ENCODE assay signal across 8 cellular contexts in genomic region chr2:199912553-199913114, GRCh38. TPM values are rescaled to one million over a fixed set of nuclear protein-coding genes. Genes with fewer than 3 reads are reported as not detected.
DNase-seq lines count a peak whose midpoint lies in the region; ATAC-seq and TF ChIP-seq lines count a peak whose summit lies in the region.
"Not testable (repeated sequence)": the region's sequence is repeated elsewhere in the genome, so short reads cannot be mapped to it uniquely, and the experiment has no call there.

No MANE protein-coding gene starts in this region.

- H3K4me3 Mint-ChIP-seq in GM23338 (peak overlapping the region; percentile 98), naive B cell (peak overlapping the region; percentile 21 to 98 (median 82))
- H3K4me3 Mint-ChIP-seq in activated T-cell treated with anti-CD3 and anti-CD28 coated beads, Interleukin-2, amount 50 U/mL, for 24 hours, result peak overlapping the region; percentile 94

- H3K4me2 ChIP-seq in GM23338 (peak overlapping the region; percentile 89), PC-3 (ENCODE audit: low read length) (peak overlapping the region; percentile 93), smooth muscle cell (peak overlapping the region; percentile 96)

- DNase-seq in A673 (ENCODE audit: low spot score); GM23338 (ENCODE audit: low spot score); PC-3; activated T-cell treated with anti-CD3 and anti-CD28 coated beads, Interleukin-2, amount 50 U/mL, for 24 hours; choroid plexus epithelial cell (ENCODE audit: low read depth); cardiac muscle cell (ENCODE audit: low read depth in 1 of 2, low spot score in 1 of 2); naive B cell; smooth muscle cell (lab: John Stamatoyannopoulos, UW; ENCODE audit: unreplicated experiment): not testable (repeated sequence)

- BruUV-seq in A673 (replicated peaks; lab: Mats Ljungman, UMichigan); PC-3 (replicated peaks; lab: Mats Ljungman, UMichigan): not testable (repeated sequence)

- H3K4me1 ChIP-seq in A673 (ENCODE audit: insufficient read depth, low read length, poor library complexity, severe bottlenecking); cardiac muscle cell (ENCODE audit: low read depth): not testable (repeated sequence)
- peaks cover 14% of the 10 kb centered on the region for H3K4me1 ChIP-seq in GM23338 (ENCODE audit: insufficient read depth)
- H3K4me1 ChIP-seq in PC-3 (ENCODE audit: insufficient read depth, low read length), result peaks cover 16% of the 10 kb centered on the region
- H3K4me1 ChIP-seq in smooth muscle cell (ENCODE audit: low read depth), result peaks cover 13% of the 10 kb centered on the region

- POLR2A ChIA-PET in A673 (lab: Charles Lee; ENCODE audit: low non-redundant PET); PC-3 (lab: Charles Lee; ENCODE audit: unreplicated experiment): not testable (repeated sequence)

- H3K9ac ChIP-seq in PC-3 (ENCODE audit: low read length) (peak overlapping the region; percentile 86), smooth muscle cell (ENCODE audit: low read depth) (peak overlapping the region; percentile 8)

- CTCF ChIA-PET in A673 (lab: Charles Lee), result interaction anchor here (0.6 kb wide), 1 partner anchor 248 kb away, joined by 3 read pairs; no protein-coding TSS in a partner anchor
- CTCF ChIA-PET in PC-3 (lab: Charles Lee), result not testable (repeated sequence)

- not testable (repeated sequence) for H3K27me3 ChIP-seq in A673 (replicated peaks; ENCODE audit: insufficient read depth, low read depth, low read length, poor library complexity); GM23338 (ENCODE audit: insufficient read depth); PC-3 (ENCODE audit: low read length); cardiac muscle cell; smooth muscle cell (ENCODE audit: low read depth)

- ATAC-seq in GM23338; PC-3; naive B cell (ENCODE audit: low read depth in 2 of 2): not testable (repeated sequence)

- peaks cover 22% of the 10 kb centered on the region for H3K9me3 Mint-ChIP-seq in GM23338
- H3K9me3 Mint-ChIP-seq in activated T-cell treated with anti-CD3 and anti-CD28 coated beads, Interleukin-2, amount 50 U/mL, for 24 hours, result peaks cover 12% of the 10 kb centered on the region
- H3K9me3 Mint-ChIP-seq in naive B cell, result not testable (repeated sequence)

- H3K79me2 ChIP-seq in GM23338 (replicated peaks; ENCODE audit: insufficient read depth) (peaks cover 61% of the 10 kb centered on the region), PC-3 (ENCODE audit: low read length) (peaks cover 60% of the 10 kb centered on the region), smooth muscle cell (ENCODE audit: low read depth) (peaks cover 57% of the 10 kb centered on the region)

- peaks cover 47% of the 10 kb centered on the region for H3K36me3 Mint-ChIP-seq in GM23338 (ENCODE audit: low read depth)
- H3K36me3 Mint-ChIP-seq in activated T-cell treated with anti-CD3 and anti-CD28 coated beads, Interleukin-2, amount 50 U/mL, for 24 hours (ENCODE audit: low read depth), result peaks cover 49% of the 10 kb centered on the region
- not testable (repeated sequence) for H3K36me3 Mint-ChIP-seq in naive B cell

- not testable (repeated sequence) for H3K9me2 ChIP-seq in GM23338 (ENCODE audit: insufficient read depth); PC-3 (replicated peaks; ENCODE audit: low read length)

- 94% methylated on average over 12 of the region's 12 CpGs for WGBS in smooth muscle cell (ENCODE audit: low lambda C conversion rate)

- H3K4me3 ChIP-seq in A673 (ENCODE audit: low read depth, low read length, poor library complexity, severe bottlenecking) (peak overlapping the region; percentile 90), GM23338 (peak overlapping the region; percentile 99), PC-3 (ENCODE audit: low read length) (peak overlapping the region; percentile 98), choroid plexus epithelial cell (ENCODE audit: low read depth, low read length) (peak overlapping the region; percentile 96), cardiac muscle cell (peak overlapping the region; percentile 76), smooth muscle cell (peak overlapping the region; percentile 76)

- not testable (repeated sequence) for H3K27ac ChIP-seq in A673 (ENCODE audit: low read depth, low read length, poor library complexity, severe bottlenecking); GM23338 (ENCODE audit: low read depth); PC-3 (ENCODE audit: low read length); smooth muscle cell (ENCODE audit: low read depth)
- peak overlapping the region; percentile 93 for H3K27ac ChIP-seq in cardiac muscle cell

- H3K4me1 Mint-ChIP-seq in GM23338, result peaks cover 17% of the 10 kb centered on the region
- peaks cover 40% of the 10 kb centered on the region for H3K4me1 Mint-ChIP-seq in activated T-cell treated with anti-CD3 and anti-CD28 coated beads, Interleukin-2, amount 50 U/mL, for 24 hours (ENCODE audit: low read depth)
- H3K4me1 Mint-ChIP-seq in naive B cell, result peaks cover 20 to 36% (median 27%) of the 10 kb centered on the region in 3 donors

- H3K9me3 ChIP-seq in A673 (ENCODE audit: low read depth, low read length, poor library complexity, severe bottlenecking); PC-3 (ENCODE audit: low read length); cardiac muscle cell (ENCODE audit: low read depth); smooth muscle cell (replicated peaks; ENCODE audit: low read depth): not testable (repeated sequence)

- not testable (repeated sequence) for H3F3A ChIP-seq in GM23338 (replicated peaks; ENCODE audit: low read depth); PC-3 (ENCODE audit: low read length, unreplicated experiment); smooth muscle cell (ENCODE audit: low read depth)

- H3K36me3 ChIP-seq in A673 (ENCODE audit: insufficient read depth, low read length, poor library complexity, severe bottlenecking) (peaks cover 18% of the 10 kb centered on the region), GM23338 (ENCODE audit: insufficient read depth) (peaks cover 35% of the 10 kb centered on the region), PC-3 (ENCODE audit: low read depth, low read length) (peaks cover 33% of the 10 kb centered on the region)
- H3K36me3 ChIP-seq in cardiac muscle cell; smooth muscle cell (ENCODE audit: low read depth): not testable (repeated sequence)

- not testable (repeated sequence) for H3K27ac Mint-ChIP-seq in GM23338; activated T-cell treated with anti-CD3 and anti-CD28 coated beads, Interleukin-2, amount 50 U/mL, for 24 hours
- peak overlapping the region in 4 of 6 donors; percentile 29 to 97 (median 48) for H3K27ac Mint-ChIP-seq in naive B cell

- intact Hi-C loops in A673 (cut with micrococcal nuclease; ENCODE audit: unreplicated experiment); PC-3 (cut with micrococcal nuclease): not testable (repeated sequence)

- TF ChIP-seq CTCF in A673 (conservative IDR thresholded peaks at IDR 0.05; ENCODE audit: low read depth, low read length); GM23338 (conservative IDR thresholded peaks at IDR 0.05; ENCODE audit: low read depth in 2 of 2); PC-3 (conservative IDR thresholded peaks at IDR 0.05; ENCODE audit: low read depth, low read length); choroid plexus epithelial cell (conservative IDR thresholded peaks at IDR 0.05; ENCODE audit: low read depth, low read length); cardiac muscle cell (IDR thresholded peaks at IDR 0.05; ENCODE audit: low read depth, low read length); smooth muscle cell (IDR thresholded peaks at IDR 0.05; ENCODE audit: borderline replicate concordance, insufficient read depth, poor library complexity, severe bottlenecking): not testable (repeated sequence)

- H4K20me1 ChIP-seq in GM23338 (replicated peaks; ENCODE audit: insufficient read depth), result peaks cover 15% of the 10 kb centered on the region; the same call in 1 of the 2 replicates
- peaks cover 13% of the 10 kb centered on the region for H4K20me1 ChIP-seq in PC-3 (ENCODE audit: low read length)
- peaks cover 28% of the 10 kb centered on the region for H4K20me1 ChIP-seq in smooth muscle cell (ENCODE audit: low read depth)

- H3K27me3 Mint-ChIP-seq in GM23338 (ENCODE audit: insufficient read depth, low read depth, poor library complexity); activated T-cell treated with anti-CD3 and anti-CD28 coated beads, Interleukin-2, amount 50 U/mL, for 24 hours; naive B cell: not testable (repeated sequence)

- not testable (repeated sequence) for H2AFZ ChIP-seq in GM23338; PC-3 (ENCODE audit: low read length); smooth muscle cell (ENCODE audit: low read depth)

RNA-seq across cellular contexts. Expression of gene C2orf69, which starts 1.5 kb away (rescaled TPM):
- total RNA-seq in A673 (2021), result 16.4 and 18.0 TPM in 2 replicates
- 36.6 and 39.2 TPM in 2 replicates for total RNA-seq in GM23338 (2014; rRNA removed; shearing (Covaris generic))
- polyA plus RNA-seq in GM23338 (2016; fragmentation: Nextera tagmentation; extraction: Ambion mirVana), result 31.2 and 33.4 TPM in 2 replicates
- total RNA-seq in PC-3 (2014; rRNA removed), result 10.5 and 15.0 TPM in 2 replicates
- 6.0 and 11.0 TPM in 2 replicates for total RNA-seq in cardiac muscle cell
- 6.3 and 15.7 TPM in 2 replicates for polyA plus RNA-seq in cardiac muscle cell
- 10 to 100 TPM in 5 of 6 donors, 1 to 10 TPM in 1; 9.5 to 12.6 (median 10.9) TPM for polyA plus RNA-seq in naive B cell (ENCODE audit: low read depth in 6 of 6)
- total RNA-seq in smooth muscle cell, result 10.1 and 11.3 TPM in 2 replicates
- 4.7 and 7.7 TPM in 2 replicates for polyA plus RNA-seq in smooth muscle cell

RNA-seq across cellular contexts. Expression of gene TYW5, which starts 42.7 kb away (rescaled TPM):
- 6.9 and 8.1 TPM in 2 replicates for total RNA-seq in A673 (2021)
- total RNA-seq in GM23338 (2014; rRNA removed; shearing (Covaris generic)), result 18.4 and 19.6 TPM in 2 replicates
- polyA plus RNA-seq in GM23338 (2016; fragmentation: Nextera tagmentation; extraction: Ambion mirVana), result 10.6 and 12.4 TPM in 2 replicates
- total RNA-seq in PC-3 (2014; rRNA removed), result 5.4 and 9.0 TPM in 2 replicates
- 5.2 and 8.8 TPM in 2 replicates for total RNA-seq in cardiac muscle cell
- 6.3 and 6.4 TPM in 2 replicates for polyA plus RNA-seq in cardiac muscle cell
- 10 to 100 TPM in 1 of 6 donors, 1 to 10 TPM in 5; 2.9 to 10.1 (median 5.1) TPM for polyA plus RNA-seq in naive B cell (ENCODE audit: low read depth in 6 of 6)
- 7.9 and 14.6 TPM in 2 replicates for total RNA-seq in smooth muscle cell
- 6.6 and 9.9 TPM in 2 replicates for polyA plus RNA-seq in smooth muscle cell

RNA-seq across cellular contexts. Expression of gene MAIP1, which starts 42.7 kb away (rescaled TPM):
- 31.0 TPM in 2 replicates for total RNA-seq in A673 (2021)
- total RNA-seq in GM23338 (2014; rRNA removed; shearing (Covaris generic)), result 36.0 and 59.0 TPM in 2 replicates
- polyA plus RNA-seq in GM23338 (2016; fragmentation: Nextera tagmentation; extraction: Ambion mirVana), result 34.0 and 41.9 TPM in 2 replicates
- total RNA-seq in PC-3 (2014; rRNA removed), result 44.7 and 49.2 TPM in 2 replicates
- 33.7 and 50.8 TPM in 2 replicates for total RNA-seq in cardiac muscle cell
- polyA plus RNA-seq in cardiac muscle cell, result 28.3 and 30.6 TPM in 2 replicates
- polyA plus RNA-seq in naive B cell (ENCODE audit: low read depth in 6 of 6), result 10 to 100 TPM; 13.0 to 20.6 (median 19.9) TPM
- 32.2 and 133 TPM in 2 replicates for total RNA-seq in smooth muscle cell
- polyA plus RNA-seq in smooth muscle cell, result 15.0 and 24.2 TPM in 2 replicates
